8 cellular contexts compared by ENCODE assay signal in genomic region chr14:23094666-23095195, GRCh38. TPM values are rescaled to one million over a fixed set of nuclear protein-coding genes. Genes with fewer than 3 reads are reported as not detected.
A peak's percentile ranks its signal among the peaks of the same experiment; 100 is the strongest.
DNase-seq lines count a peak whose midpoint lies in the region; ATAC-seq, FAIRE-seq and TF ChIP-seq lines count a peak whose summit lies in the region.

TSS of gene ACIN1 (minus strand) at chr14:23095136. CDS start at chr14:23095112, 24 bp downstream.

- peak within 1 kb of the TSS; percentile 91 for H2AFZ ChIP-seq in PC-3 (ENCODE audit: low read length)
- H2AFZ ChIP-seq in K562 (ENCODE audit: low read depth, low read length) = peak within 1 kb of the TSS; percentile 100

- TF ChIP-seq CTCF in PC-3 (conservative IDR thresholded peaks at IDR 0.05; ENCODE audit: low read depth, low read length) (no peak), K562 (IDR thresholded peaks at IDR 0.05 in 2 of 3, conservative IDR thresholded peaks at IDR 0.05 in 1 of 3; ENCODE audit: insufficient read depth in 2 of 3, low read depth in 1 of 3, low read length in 3 of 3) (no peak)

- H3K9me1 ChIP-seq in K562 (ENCODE audit: control insufficient read depth, insufficient read depth, low read length) = no peaks in the 10 kb centered on the region

- peak; percentile 96 for FAIRE-seq in GM12891 (lab: Jason Lieb, UNC)
- FAIRE-seq in K562 (lab: Jason Lieb, UNC) = peak; percentile 82

- H4K20me1 ChIP-seq in PC-3 (ENCODE audit: low read length) (peaks cover 29% of the 10 kb centered on the region), K562 (replicated peaks; ENCODE audit: control insufficient read depth, insufficient read depth, low read length) (peaks cover 16% of the 10 kb centered on the region)

- peaks cover 21% of the 10 kb centered on the region for H3K4me1 ChIP-seq in PC-3 (ENCODE audit: insufficient read depth, low read length)
- H3K4me1 ChIP-seq in K562 (replicated peaks in 1 of 2; ENCODE audit: control insufficient read depth in 2 of 2, insufficient read depth in 2 of 2, low read length in 2 of 2) = peaks cover 8 to 29% of the 10 kb centered on the region in 2 experiments; a peak in 4 of 5 replicates
- peaks cover 6% of the 10 kb centered on the region; the same call in 1 of the 2 replicates for H3K4me1 ChIP-seq in iPS-20b (ENCODE audit: insufficient read depth, low read length)

- BruUV-seq in PC-3 (replicated peaks; lab: Mats Ljungman, UMichigan) (TSS peak; percentile 51), K562 (replicated peaks; lab: Mats Ljungman, UMichigan) (TSS peak; percentile 66)

- peak; percentile 85 for TF ChIP-seq POLR2A in GM12891 (IDR thresholded peaks at IDR 0.05; ENCODE audit: low read depth, low read length)
- TF ChIP-seq POLR2A in K562 (conservative IDR thresholded peaks at IDR 0.05) = peak; percentile 96

- in situ Hi-C loops in K562 (cut with MboI) = no loop called here

- H3K79me2 ChIP-seq in PC-3 (ENCODE audit: low read length) = peaks cover 75% of the 10 kb centered on the region
- peaks cover 84% of the 10 kb centered on the region for H3K79me2 ChIP-seq in K562 (ENCODE audit: control insufficient read depth, insufficient read depth, low read length)

- H3K4me2 ChIP-seq in PC-3 (ENCODE audit: low read length) (peak within 1 kb of the TSS; percentile 96), K562 (ENCODE audit: insufficient read depth, low read length) (peak within 1 kb of the TSS; percentile 90)

- H3K36me3 ChIP-seq in PC-3 (ENCODE audit: low read depth, low read length) (peaks cover 39% of the 10 kb centered on the region), K562 (ENCODE audit: control insufficient read depth, insufficient read depth, low read length) (peaks cover 64% of the 10 kb centered on the region), iPS-20b (ENCODE audit: insufficient read depth, low read depth, low read length) (peaks cover 63% of the 10 kb centered on the region)

- H3K27ac ChIP-seq in PC-3 (ENCODE audit: low read length) (peak within 1 kb of the TSS; percentile 84), K562 (ENCODE audit: extremely low read depth, low read depth, low read length) (peak within 1 kb of the TSS; percentile 98), iPS-20b (ENCODE audit: low read length) (peak within 1 kb of the TSS; percentile 97)

- no peaks in the 10 kb centered on the region for H3K27me3 ChIP-seq in PC-3 (ENCODE audit: low read length)
- H3K27me3 ChIP-seq in K562 (ENCODE audit: control insufficient read depth in 2 of 2, insufficient read depth in 2 of 2, low read length in 2 of 2) = no peaks in the 10 kb centered on the region
- no peaks in the 10 kb centered on the region for H3K27me3 ChIP-seq in iPS-20b (ENCODE audit: insufficient read depth, low read length)

- ATAC-seq in HG02588 (IDR thresholded peaks at IDR 0.05; ENCODE audit: unreplicated experiment) = peak; percentile 35
- peak; percentile 47 for ATAC-seq in PC-3
- peak; percentile 78 for ATAC-seq in K562

- DNase-seq in GM12891 (ENCODE audit: insufficient read length, low spot score) = peak; percentile 56
- peak; percentile 70 for DNase-seq in PC-3
- peak; percentile 81 to 94 (median 91) for DNase-seq in K562 (ENCODE audit: extremely low read depth in 1 of 4, low spot score in 3 of 4)
- peak; percentile 52 to 66 (median 57) for DNase-seq in stimulated activated CD4-positive, alpha-beta T cell treated with anti-CD3 and anti-CD28 coated beads, Interleukin-12 subunit alpha, Interleukin-12 subunit beta, amount 100 ng/mL, for 48 hours (ENCODE audit: low read depth in 2 of 3, low spot score in 1 of 3)
- no peak for DNase-seq in amniotic stem cell (lab: John Stamatoyannopoulos, UW)
- no peak for DNase-seq in kidney glomerular epithelial cell (lab: John Stamatoyannopoulos, UW)

- H3K4me3 ChIP-seq in PC-3 (ENCODE audit: low read length) (peak within 1 kb of the TSS; percentile 95), K562 (peak within 1 kb of the TSS; percentile 83), iPS-20b (ENCODE audit: low read length) (peak within 1 kb of the TSS; percentile 92)

- H3K9me3 ChIP-seq in PC-3 (ENCODE audit: low read length) (no peaks in the 10 kb centered on the region), K562 (replicated peaks; ENCODE audit: control insufficient read depth, insufficient read depth, low read depth, low read length) (no peaks in the 10 kb centered on the region), iPS-20b (ENCODE audit: insufficient read depth, low read depth, low read length) (no peaks in the 10 kb centered on the region)

- H3F3A ChIP-seq in PC-3 (ENCODE audit: low read length, unreplicated experiment) = no peaks in the 10 kb centered on the region

- H3K9ac ChIP-seq in PC-3 (ENCODE audit: low read length) (peak within 1 kb of the TSS; percentile 96), K562 (ENCODE audit: insufficient read depth in 1 of 2, low read depth in 2 of 2, low read length in 2 of 2) (peak within 1 kb of the TSS; percentile 98 to 100), iPS-20b (ENCODE audit: low read depth, low read length) (peak within 1 kb of the TSS; percentile 99)

- no peak for TF ChIP-seq EP300 in K562 (IDR thresholded peaks at IDR 0.05; ENCODE audit: low read length)

- intact Hi-C loops in PC-3 (cut with micrococcal nuclease) (loop anchor here (2.0 kb wide), 1 partner anchor 26 kb away; no protein-coding TSS in a partner anchor), K562 (cut with micrococcal nuclease) (loop anchor here (2.0 kb wide), 1 partner anchor 16 kb away; no protein-coding TSS in a partner anchor)

- 0 out of 4 replicates have a peak, but pooled peaks of 1 of the 2 experiments have one; percentile 12 for TF ChIP-seq RAD21 in K562 (CRISPR knock-in tag; conservative IDR thresholded peaks at IDR 0.05 in 1 of 2, IDR thresholded peaks at IDR 0.05 in 1 of 2)

- CTCF ChIA-PET in PC-3 (lab: Charles Lee) (interaction anchor here (0.6 to 2.5 kb wide), 8 partner anchors 20 to 108 kb away, joined by 3 to 45 read pairs (median 6); no protein-coding TSS in a partner anchor), K562 (lab: Yijun Ruan, JAX; ENCODE audit: low intra/inter-chr PET ratio) (interaction anchor here (1.3 kb wide), 1 partner anchor 17 kb away, joined by 5 read pairs; no protein-coding TSS in a partner anchor)

- POLR2A ChIA-PET in PC-3 (lab: Charles Lee; ENCODE audit: unreplicated experiment) = interaction anchor here (0.5 to 1.8 kb wide), 16 partner anchors 13 to 1140 kb away, joined by 3 to 12 read pairs (median 4); partner anchors contain the start of gene PCK2
- POLR2A ChIA-PET in K562 (lab: Yijun Ruan, JAX) = interaction anchor here (0.6 to 3.0 kb wide), 37 partner anchors 9 to 1045 kb away, joined by 3 to 34 read pairs (median 4); partner anchors contain the start of genes CIROP, HOMEZ, IL25 and PABPN1

- WGBS in K562 (ENCODE audit: insufficient coverage, low coverage, missing lambda C conversion rate) = under 1% methylated on average over 55 of the region's 55 CpGs

- H3K9me2 ChIP-seq in PC-3 (replicated peaks; ENCODE audit: low read length) = no peaks in the 10 kb centered on the region

TF ChIP-seq in GM12891, 5 proteins besides CTCF, POLR2A, EP300 and RAD21:
- 0 out of 2 replicates have a peak, but pooled peaks have one; percentile 14 for TF ChIP-seq POU2F2 (IDR thresholded peaks at IDR 0.05; ENCODE audit: low read depth, low read length)
- TF ChIP-seq PAX5 (IDR thresholded peaks at IDR 0.05; ENCODE audit: insufficient read depth, low read length, severe bottlenecking) = no peak
- no peak; the same call in 1 of the 2 replicates for TF ChIP-seq POLR2AphosphoS5 (IDR thresholded peaks at IDR 0.05; ENCODE audit: low read depth, low read length)
- peak; percentile 98 for TF ChIP-seq TAF1 (IDR thresholded peaks at IDR 0.05; ENCODE audit: low read depth, low read length)
- no peak for TF ChIP-seq SPI1 (IDR thresholded peaks at IDR 0.05; ENCODE audit: low read depth, low read length)

TF ChIP-seq in K562, 482 proteins besides CTCF, POLR2A, EP300 and RAD21 (continues in another document):
- TF ChIP-seq FUS (optimal IDR thresholded peaks at IDR 0.05; ENCODE audit: low read depth, low read length) = no peak
- TF ChIP-seq SOX6 (IDR thresholded peaks at IDR 0.05) = peak; percentile 36; the same call in 1 of the 2 replicates
- TF ChIP-seq L3MBTL2 (IDR thresholded peaks at IDR 0.05) = peak; percentile 77
- TF ChIP-seq, protein P1, sequence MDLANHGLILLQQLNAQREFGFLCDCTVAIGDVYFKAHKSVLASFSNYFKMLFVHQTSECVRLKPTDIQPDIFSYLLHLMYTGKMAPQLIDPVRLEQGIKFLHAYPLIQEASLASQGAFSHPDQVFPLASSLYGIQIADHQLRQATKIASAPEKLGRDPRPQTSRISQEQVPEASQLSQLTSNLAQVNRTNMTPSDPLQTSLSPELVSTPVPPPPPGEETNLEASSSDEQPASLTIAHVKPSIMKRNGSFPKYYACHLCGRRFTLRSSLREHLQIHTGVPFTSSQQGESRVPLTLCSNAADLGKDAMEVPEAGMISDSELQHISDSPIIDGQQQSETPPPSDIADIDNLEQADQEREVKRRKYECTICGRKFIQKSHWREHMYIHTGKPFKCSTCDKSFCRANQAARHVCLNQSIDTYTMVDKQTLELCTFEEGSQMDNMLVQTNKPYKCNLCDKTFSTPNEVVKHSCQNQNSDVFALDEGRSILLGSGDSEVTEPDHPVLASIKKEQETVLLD (IDR thresholded peaks at IDR 0.05) = peak; percentile 90; the same call in 1 of the 2 replicates
- TF ChIP-seq CREB1 (IDR thresholded peaks at IDR 0.05) = no peak
- peak; percentile 60; the same call in 1 of the 2 replicates for TF ChIP-seq CREB1 (CRISPR knock-in tag; IDR thresholded peaks at IDR 0.05)
- TF ChIP-seq ZKSCAN1 (IDR thresholded peaks at IDR 0.05; ENCODE audit: low read depth, low read length) = 0 out of 2 replicates have a peak, but pooled peaks have one; percentile 17
- peak; percentile 84 for TF ChIP-seq ZNF12 (CRISPR knock-in tag; IDR thresholded peaks at IDR 0.05)

RNA-seq across cellular contexts. Expression of gene ACIN1, which starts in this region (rescaled TPM):
- polyA plus RNA-seq in GM12891 (2012; ENCODE audit: low read depth, missing spikeins) = 77.2 TPM
- total RNA-seq in PC-3 (2014; rRNA removed) = 112 and 116 TPM in 2 replicates
- total RNA-seq in K562 (2011; cell fraction: chromatin; rRNA removed; ENCODE audit: low replicate concordance) = 555 and 556 TPM in 2 replicates
- 273 and 282 TPM in 2 replicates for total RNA-seq in K562 (2011; cell fraction: nucleolus; rRNA removed)
- 463 and 596 TPM in 2 replicates for total RNA-seq in K562 (2011; cell fraction: nucleoplasm; rRNA removed)
- total RNA-seq in K562 (2014; rRNA removed) = 121 and 145 TPM in 2 replicates
- total RNA-seq in K562 (2014; rRNA removed; fragmentation: Illumina TruSeq; extraction: Trizol) = 110 and 123 TPM in 2 replicates
- 141 and 147 TPM in 2 replicates for total RNA-seq in K562 (2015; rRNA removed; fragmentation: Illumina TruSeq; extraction: Trizol)
- 151 and 163 TPM in 2 replicates for total RNA-seq in K562 (2021)
- polyA plus RNA-seq in K562 (2011; rRNA removed) = 129 and 157 TPM in 2 replicates
- polyA plus RNA-seq in K562 (2011; cell fraction: cytosol; rRNA removed) = 70.8 and 83.1 TPM in 2 replicates
- 696 and 714 TPM in 2 replicates for polyA plus RNA-seq in K562 (2011; cell fraction: nucleus; rRNA removed)
- polyA plus RNA-seq in K562 (2012) = 121 and 135 TPM in 2 replicates
- polyA plus RNA-seq in K562 (2014; fragmentation: Illumina TruSeq; extraction: Trizol) = 180 and 196 TPM in 2 replicates
- 1 to 10 TPM; 5.0 TPM for polyA plus RNA-seq in K562 (2014; fragmentation: Nextera tagmentation; extraction: Ambion mirVana)
- polyA plus RNA-seq in K562 (2014; rRNA removed) = 156 and 184 TPM in 2 replicates
- 147 and 171 TPM in 2 replicates for polyA minus RNA-seq in K562 (2011; rRNA and poly(A)+ RNA removed)
- 77.6 and 81.5 TPM in 2 replicates for polyA minus RNA-seq in K562 (2011; cell fraction: cytosol; rRNA and poly(A)+ RNA removed)
- polyA minus RNA-seq in K562 (2011; cell fraction: nucleus; rRNA and poly(A)+ RNA removed) = 198 and 296 TPM in 2 replicates

Comparison
In these comparisons a context has a peak if more than half of its experiments do, and no peak if none do; other contexts are left out.
1. DNase-seq: peak in GM12891 (single experiment), PC-3 (single experiment), K562 (4 of 4) and stimulated activated CD4-positive, alpha-beta T cell treated with anti-CD3 and anti-CD28 coated beads, Interleukin-12 subunit alpha, Interleukin-12 subunit beta, amount 100 ng/mL, for 48 hours (3 of 3); none in amniotic stem cell (single experiment) and kidney glomerular epithelial cell (single experiment).
2. Peak in every context shown above with its lines, with median percentiles within 50 percentile points of each other: ATAC-seq, H3K27ac ChIP-seq, H3K4me3 ChIP-seq and H3K9ac ChIP-seq.